Comparison of ENCODE assay signal across 14 cellular contexts in the genomic region with DNA sequence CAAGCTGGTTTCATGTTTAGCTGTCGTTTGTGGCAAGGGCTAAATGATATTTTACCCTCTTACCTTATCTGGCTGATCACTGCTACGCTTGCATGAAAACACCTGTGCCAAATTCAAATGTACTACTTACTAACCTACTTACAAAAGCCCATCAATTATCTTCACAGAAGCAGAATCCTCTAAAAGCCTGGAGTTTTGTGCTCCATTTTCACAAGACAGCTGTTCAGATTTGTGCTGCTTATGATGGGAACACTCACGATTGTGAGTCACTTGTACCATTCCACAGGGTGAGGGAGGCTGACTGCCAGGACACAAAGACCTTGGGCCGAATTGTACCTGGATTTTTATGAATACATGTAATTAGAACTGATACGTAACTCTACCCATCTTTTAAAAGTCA.
DNase-seq lines count a peak whose midpoint lies in the region; ATAC-seq, FAIRE-seq and TF ChIP-seq lines count a peak whose summit lies in the region.
"Had no signal": no experiment of that assay in that cellular context is flagged by ENCODE, and none has a peak within 500 bp of the region (broad histone marks: within the 10 kb centered on the region; RNA-seq: fewer than 3 reads in every experiment).

No MANE protein-coding gene starts in this region.

- DNase-seq in DMS79 treated with DMSO at 0.1 percent for 48 hours (lab: John Stamatoyannopoulos, UW): peak; percentile 92
- DNase-seq in NCI-H1436 (lab: John Stamatoyannopoulos, UW): peak; percentile 81
- DNase-seq in NCI-H69 (lab: John Stamatoyannopoulos, UW): peak; percentile 79
- peak; percentile 50 for DNase-seq in myocyte (ENCODE audit: low read depth)
- no peak for DNase-seq in Kasumi-1 (lab: John Stamatoyannopoulos, UW)
- DNase-seq in D721Med (ENCODE audit: insufficient read length, low spot score): no peak
- DNase-seq: AML-193; CD4-positive, CD25-positive, alpha-beta regulatory T cell; GM23248; IMR-90; NCI-H2029 treated with DMSO at 0.1 percent for 48 hours; NCI-H446; SK-N-SH had no signal

- no peak for TF ChIP-seq CTCF in D721Med (IDR thresholded peaks at IDR 0.05; ENCODE audit: insufficient read depth, missing control alignments)

- ATAC-seq in GM21786 (IDR thresholded peaks at IDR 0.05; ENCODE audit: unreplicated experiment): no peak

- FAIRE-seq in D721Med (lab: Jason Lieb, UNC): no peak

Comparison
In these comparisons a context has a peak if more than half of its experiments do, and no peak if none do; other contexts are left out.
1. DNase-seq: peak in DMS79 treated with DMSO at 0.1 percent for 48 hours (single experiment), NCI-H1436 (single experiment), NCI-H69 (single experiment) and myocyte (single experiment); none in Kasumi-1 (0 of 2) and D721Med (single experiment).